In the genomic region with DNA sequence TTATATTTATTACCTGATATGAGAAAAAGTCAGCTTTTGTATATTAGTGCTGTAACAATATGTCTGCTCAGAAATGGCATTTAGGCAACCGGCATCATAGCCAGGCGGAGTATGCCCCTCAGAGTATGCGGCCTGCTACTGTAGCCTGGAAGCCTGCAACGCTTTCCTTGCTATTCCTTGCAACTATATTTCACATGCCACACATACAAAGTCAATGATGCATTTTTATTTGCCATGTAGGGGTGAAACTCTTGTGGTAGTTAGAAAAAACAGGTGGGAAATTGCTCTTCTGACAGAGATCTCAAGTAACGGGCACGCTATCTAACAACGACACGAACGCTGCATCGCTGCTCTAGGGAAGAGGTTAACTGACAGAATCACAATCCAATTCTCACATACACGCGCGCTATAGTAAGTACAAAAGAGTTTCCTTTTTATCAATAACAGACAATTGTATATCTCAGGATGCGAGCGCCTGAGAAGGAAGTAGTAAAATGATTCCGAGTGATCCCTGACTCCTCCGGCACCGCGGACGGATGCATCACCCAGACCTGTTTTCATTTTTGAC, we compare ENCODE assay signal across 9 cellular contexts. TPM values are rescaled to one million over a fixed set of nuclear protein-coding genes. Genes with fewer than 3 reads are reported as not detected.
DNase-seq lines count a peak whose midpoint lies in the region.
"Had no signal": no experiment of that assay in that cellular context is flagged by ENCODE, and none has a peak within 500 bp of the region (broad histone marks: within the 10 kb centered on the region; RNA-seq: fewer than 3 reads in every experiment).

No MANE protein-coding gene starts in this region.

- no peak overlapping the region for H3K27ac Mint-ChIP-seq in activated naive CD4-positive, alpha-beta T cell treated with anti-CD3 and anti-CD28 coated beads for 36 hours
- no peak overlapping the region for H3K27ac Mint-ChIP-seq in activated naive CD8-positive, alpha-beta T cell treated with anti-CD3 and anti-CD28 coated beads for 36 hours

- peaks cover 5% of the 10 kb centered on the region for H3K4me1 ChIP-seq in thymus (ENCODE audit: control insufficient read depth, insufficient read depth, low read length)

- H3K27me3 ChIP-seq in thymus (ENCODE audit: control insufficient read depth, insufficient read depth) = peaks cover 67% of the 10 kb centered on the region

- WGBS in thymus = 9% methylated on average over 20 of the region's 20 CpGs

- H3K36me3 ChIP-seq in thymus (ENCODE audit: control insufficient read depth, insufficient read depth) = no peaks in the 10 kb centered on the region

- H3K36me3 Mint-ChIP-seq in activated naive CD4-positive, alpha-beta T cell treated with anti-CD3 and anti-CD28 coated beads for 36 hours (ENCODE audit: low read depth) = no peaks in the 10 kb centered on the region
- peaks cover 3% of the 10 kb centered on the region for H3K36me3 Mint-ChIP-seq in activated naive CD8-positive, alpha-beta T cell treated with anti-CD3 and anti-CD28 coated beads for 36 hours

- CTCF ChIA-PET in activated naive CD4-positive, alpha-beta T cell treated with anti-CD3 and anti-CD28 coated beads for 36 hours (lab: Charles Lee) = no interaction called here

- intact Hi-C loops in activated naive CD4-positive, alpha-beta T cell treated with anti-CD3 and anti-CD28 coated beads for 36 hours (cut with micrococcal nuclease) = loop anchor here (1.0 kb wide), 1 partner anchor 11 kb away; no protein-coding TSS in a partner anchor

- peak overlapping the region; percentile 58 for H3K4me3 Mint-ChIP-seq in activated naive CD4-positive, alpha-beta T cell treated with anti-CD3 and anti-CD28 coated beads for 36 hours
- peak overlapping the region; percentile 51 for H3K4me3 Mint-ChIP-seq in activated naive CD8-positive, alpha-beta T cell treated with anti-CD3 and anti-CD28 coated beads for 36 hours

- no peaks in the 10 kb centered on the region for H3K9me3 Mint-ChIP-seq in activated naive CD4-positive, alpha-beta T cell treated with anti-CD3 and anti-CD28 coated beads for 36 hours
- H3K9me3 Mint-ChIP-seq in activated naive CD8-positive, alpha-beta T cell treated with anti-CD3 and anti-CD28 coated beads for 36 hours = no peaks in the 10 kb centered on the region

- no peak for DNase-seq in activated naive CD4-positive, alpha-beta T cell treated with anti-CD3 and anti-CD28 coated beads for 36 hours
- no peak for DNase-seq in activated naive CD4-positive, alpha-beta T cell treated with anti-CD3 and anti-CD28 coated beads, Interleukin-2, amount 50 U/mL, for 16 hours
- DNase-seq in activated naive CD8-positive, alpha-beta T cell treated with anti-CD3 and anti-CD28 coated beads for 36 hours = no peak
- peak; percentile 37 for DNase-seq in islet precursor cell
- DNase-seq in stimulated activated CD4-positive, alpha-beta T cell treated with anti-CD3 and anti-CD28 coated beads, Interleukin-4, amount 100 ng/mL, for 1 hour = no peak
- no peak for DNase-seq in GM19238 (ENCODE audit: insufficient read length, low spot score)
- DNase-seq in NCI-H1930 (lab: John Stamatoyannopoulos, UW) = no peak
- DNase-seq: stimulated activated CD8-positive, alpha-beta memory T cell treated with anti-CD3 and anti-CD28 coated beads, Interleukin-4, amount 100 ng/mL, for 48 hours had no signal

- no peaks in the 10 kb centered on the region for H3K9me3 ChIP-seq in thymus (ENCODE audit: control insufficient read depth)

- peaks cover 21% of the 10 kb centered on the region for H3K4me1 Mint-ChIP-seq in activated naive CD4-positive, alpha-beta T cell treated with anti-CD3 and anti-CD28 coated beads for 36 hours (ENCODE audit: low read depth)
- peaks cover 22% of the 10 kb centered on the region for H3K4me1 Mint-ChIP-seq in activated naive CD8-positive, alpha-beta T cell treated with anti-CD3 and anti-CD28 coated beads for 36 hours

- no peak overlapping the region for H3K27ac ChIP-seq in thymus (ENCODE audit: low read depth)

- peaks cover 69% of the 10 kb centered on the region for H3K27me3 Mint-ChIP-seq in activated naive CD4-positive, alpha-beta T cell treated with anti-CD3 and anti-CD28 coated beads for 36 hours (ENCODE audit: low read depth)
- peaks cover 90% of the 10 kb centered on the region for H3K27me3 Mint-ChIP-seq in activated naive CD8-positive, alpha-beta T cell treated with anti-CD3 and anti-CD28 coated beads for 36 hours

- peak overlapping the region; percentile 28 for H3K4me3 ChIP-seq in thymus (ENCODE audit: low read length)

RNA-seq across cellular contexts. Expression of gene EBF3, which starts 5.9 kb away (rescaled TPM):
- not detected for total RNA-seq in activated naive CD4-positive, alpha-beta T cell treated with anti-CD3 and anti-CD28 coated beads for 36 hours
- not detected for total RNA-seq in activated naive CD8-positive, alpha-beta T cell treated with anti-CD3 and anti-CD28 coated beads for 36 hours
- polyA plus RNA-seq in thymus = 1.9 TPM
